Comparison of ENCODE assay signal across 22 cellular contexts in the genomic region with DNA sequence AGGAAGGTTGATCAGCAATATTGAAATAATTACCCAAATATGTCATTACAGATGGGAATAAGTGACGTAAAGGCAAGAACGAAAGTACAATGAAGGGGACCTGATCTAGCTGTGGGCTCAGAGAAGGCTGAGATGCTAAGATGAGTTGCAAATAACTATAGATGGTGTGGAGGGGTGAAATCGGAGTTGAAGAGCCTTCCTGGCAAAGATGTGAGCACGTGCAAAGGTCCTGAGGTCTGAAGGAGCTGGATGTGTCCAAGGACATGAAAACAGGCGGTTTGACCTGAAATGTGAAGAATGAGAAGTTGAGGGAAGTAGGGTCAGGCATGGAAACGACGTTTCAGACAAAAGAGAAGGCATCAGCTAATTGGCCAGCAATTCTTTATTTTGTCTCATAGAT.
"Had no signal": no experiment of that assay in that cellular context is flagged by ENCODE, and none has a peak within 500 bp of the region (broad histone marks: within the 10 kb centered on the region; RNA-seq: fewer than 3 reads in every experiment).

No MANE protein-coding gene starts in this region.

- H3K9me3 ChIP-seq: left ventricle myocardium inferior, neutrophil, sigmoid colon, suprapubic skin, tibial artery, upper lobe of left lung, uterus had no signal

- H3K4me3 ChIP-seq: dorsolateral prefrontal cortex, hepatocyte, left ventricle myocardium inferior, lung, sigmoid colon, skin epidermis, suprapubic skin, tibial artery, upper lobe of left lung, uterus had no signal

- H3K4me2 ChIP-seq: hepatocyte had no signal

- H3K27me3 ChIP-seq: dorsolateral prefrontal cortex, hepatocyte, sigmoid colon, suprapubic skin, tibial artery, upper lobe of left lung, uterus had no signal

- H3K79me2 ChIP-seq: hepatocyte had no signal

- DNase-seq: cortex of kidney; dorsolateral prefrontal cortex; effector CD8-positive, alpha-beta T cell; foreskin melanocyte; head of caudate nucleus; kidney; left cardiac atrium; left ventricle myocardium inferior; naive thymus-derived CD4-positive, alpha-beta T cell; sigmoid colon; stimulated activated CD4-positive, alpha-beta T cell treated with anti-CD3 and anti-CD28 coated beads, Interleukin-12 subunit alpha, Interleukin-12 subunit beta, amount 100 ng/mL, for 4 hours; stimulated activated CD8-positive, alpha-beta memory T cell treated with anti-CD3 and anti-CD28 coated beads, Interleukin-4, amount 100 ng/mL, for 48 hours; stimulated activated naive CD8-positive, alpha-beta T cell treated with anti-CD3 and anti-CD28 coated beads, Interleukin-15, Interleukin-2, amounts not matched to agents 100 U/mL and 50 U/mL, for 24 hours; tibial artery; upper lobe of left lung; uterus had no signal

- H3K36me3 Mint-ChIP-seq: naive thymus-derived CD4-positive, alpha-beta T cell; stimulated activated effector memory CD8-positive, alpha-beta T cell treated with anti-CD3 and anti-CD28 coated beads, Interleukin-12 subunit alpha, Interleukin-12 subunit beta, amount 100 ng/mL, for 72 hours had no signal

- H3K4me3 Mint-ChIP-seq: naive thymus-derived CD4-positive, alpha-beta T cell; stimulated activated effector memory CD8-positive, alpha-beta T cell treated with anti-CD3 and anti-CD28 coated beads, Interleukin-12 subunit alpha, Interleukin-12 subunit beta, amount 100 ng/mL, for 72 hours had no signal

- H3K36me3 ChIP-seq: left ventricle myocardium inferior, neutrophil, sigmoid colon, suprapubic skin, tibial artery, upper lobe of left lung, uterus had no signal

- H2AFZ ChIP-seq: hepatocyte had no signal

- H3K9me3 Mint-ChIP-seq: stimulated activated effector memory CD8-positive, alpha-beta T cell treated with anti-CD3 and anti-CD28 coated beads, Interleukin-12 subunit alpha, Interleukin-12 subunit beta, amount 100 ng/mL, for 72 hours had no signal

- ATAC-seq: left cardiac atrium; naive thymus-derived CD4-positive, alpha-beta T cell; stimulated activated effector memory CD8-positive, alpha-beta T cell treated with anti-CD3 and anti-CD28 coated beads, Interleukin-12 subunit alpha, Interleukin-12 subunit beta, amount 100 ng/mL, for 72 hours; stimulated activated naive CD8-positive, alpha-beta T cell treated with anti-CD3 and anti-CD28 coated beads, Interleukin-15, Interleukin-2, amounts not matched to agents 100 U/mL and 50 U/mL, for 24 hours had no signal

- H3K27ac ChIP-seq: dorsolateral prefrontal cortex, hepatocyte, left ventricle myocardium inferior, neutrophil, sigmoid colon, skin epidermis, suprapubic skin, tibial artery, uterus had no signal
